ENCODE assay signal across 29 cellular contexts in genomic region chr20:54555150-54555549, GRCh38.
"Had no signal": no experiment of that assay in that cellular context is flagged by ENCODE, and none has a peak within 500 bp of the region (broad histone marks: within the 10 kb centered on the region; RNA-seq: fewer than 3 reads in every experiment).

No MANE protein-coding gene starts in this region.

- H3K4me1 ChIP-seq: adrenal gland, body of pancreas, esophagus muscularis mucosa, foreskin keratinocyte, gastrocnemius medialis had no signal

- H3K36me3 ChIP-seq: adrenal gland, esophagus muscularis mucosa, gastrocnemius medialis had no signal

- H3K9me3 ChIP-seq: adrenal gland, body of pancreas, esophagus muscularis mucosa, gastrocnemius medialis, heart left ventricle had no signal

- H3K4me3 ChIP-seq: adrenal gland, body of pancreas, esophagus muscularis mucosa, gastrocnemius medialis, heart left ventricle had no signal

- H3K9me3 Mint-ChIP-seq: activated CD4-positive, alpha-beta T cell treated with anti-CD3 and anti-CD28 coated beads, Interleukin-2, amount 10 ng/mL, durations not matched to agents 7 days and 5 days; activated naive CD4-positive, alpha-beta T cell treated with anti-CD3 and anti-CD28 coated beads for 36 hours; activated naive CD4-positive, alpha-beta T cell treated with anti-CD3 and anti-CD28 coated beads, Interleukin-2, amount 50 U/mL, for 24 hours; activated naive CD8-positive, alpha-beta T cell treated with anti-CD3 and anti-CD28 coated beads, Interleukin-2, amount 50 U/mL, for 24 hours; activated T-helper 2 cell treated with anti-CD3 and anti-CD28 coated beads, Interferon-gamma antibody, Interleukin-2, Interleukin-4, amounts not matched to agents 10 μg/mL and 5 μg/mL and 100 μg/mL, durations not matched to agents 14 hours and 24 hours and 36 hours had no signal

- H3K4me1 Mint-ChIP-seq: activated CD4-positive, alpha-beta T cell treated with anti-CD3 and anti-CD28 coated beads, Interleukin-2, amount 10 ng/mL, durations not matched to agents 7 days and 5 days; activated naive CD4-positive, alpha-beta T cell treated with anti-CD3 and anti-CD28 coated beads, Interleukin-2, amount 50 U/mL, for 24 hours had no signal

- H3K4me3 Mint-ChIP-seq: activated CD4-positive, alpha-beta T cell treated with anti-CD3 and anti-CD28 coated beads, Interleukin-2, amount 10 ng/mL, durations not matched to agents 7 days and 5 days; activated CD8-positive, alpha-beta T cell treated with anti-CD3 and anti-CD28 coated beads for 36 hours; activated naive CD4-positive, alpha-beta T cell treated with anti-CD3 and anti-CD28 coated beads for 36 hours; activated naive CD4-positive, alpha-beta T cell treated with anti-CD3 and anti-CD28 coated beads, Interleukin-2, amount 50 U/mL, for 24 hours; activated naive CD8-positive, alpha-beta T cell treated with anti-CD3 and anti-CD28 coated beads for 36 hours; activated naive CD8-positive, alpha-beta T cell treated with anti-CD3 and anti-CD28 coated beads, Interleukin-2, amount 50 U/mL, for 24 hours; activated T-cell treated with anti-CD3 and anti-CD28 coated beads, Interleukin-2, amount 50 U/mL, for 4 hours; effector memory CD8-positive, alpha-beta T cell had no signal

- H3K27me3 ChIP-seq: adrenal gland, body of pancreas, esophagus muscularis mucosa, foreskin keratinocyte, gastrocnemius medialis, heart left ventricle had no signal

- H3K27ac Mint-ChIP-seq: activated CD4-positive, alpha-beta T cell treated with anti-CD3 and anti-CD28 coated beads, Interleukin-2, amount 10 ng/mL, durations not matched to agents 7 days and 5 days; activated CD8-positive, alpha-beta T cell treated with anti-CD3 and anti-CD28 coated beads for 36 hours; activated naive CD4-positive, alpha-beta T cell treated with anti-CD3 and anti-CD28 coated beads for 36 hours; activated naive CD4-positive, alpha-beta T cell treated with anti-CD3 and anti-CD28 coated beads, Interleukin-2, amount 50 U/mL, for 24 hours; activated naive CD8-positive, alpha-beta T cell treated with anti-CD3 and anti-CD28 coated beads for 36 hours; activated naive CD8-positive, alpha-beta T cell treated with anti-CD3 and anti-CD28 coated beads, Interleukin-2, amount 50 U/mL, for 24 hours; activated T-helper 2 cell treated with anti-CD3 and anti-CD28 coated beads, Interferon-gamma antibody, Interleukin-2, Interleukin-4, amounts not matched to agents 10 μg/mL and 5 μg/mL and 100 μg/mL, durations not matched to agents 14 hours and 24 hours and 36 hours; effector memory CD8-positive, alpha-beta T cell had no signal

- DNase-seq: activated CD4-positive, alpha-beta T cell treated with anti-CD3 and anti-CD28 coated beads for 1 hour; activated CD4-positive, alpha-beta T cell treated with anti-CD3 and anti-CD28 coated beads for 4 hours; activated CD4-positive, alpha-beta T cell treated with anti-CD3 and anti-CD28 coated beads, Interleukin-2, amount 10 ng/mL, durations not matched to agents 7 days and 5 days; activated CD4-positive, alpha-beta T cell treated with anti-CD3 and anti-CD28 coated beads, Interleukin-2, amount 50 U/mL, for 4 hours; activated CD8-positive, alpha-beta memory T cell treated with anti-CD3 and anti-CD28 coated beads for 24 hours; activated CD8-positive, alpha-beta T cell treated with anti-CD3 and anti-CD28 coated beads for 36 hours; activated effector memory CD4-positive, alpha-beta T cell treated with anti-CD3 and anti-CD28 coated beads, Interleukin-2, amount 50 U/mL, for 16 hours; activated naive CD4-positive, alpha-beta T cell treated with anti-CD3 and anti-CD28 coated beads for 36 hours; activated naive CD8-positive, alpha-beta T cell treated with anti-CD3 and anti-CD28 coated beads for 36 hours; activated naive CD8-positive, alpha-beta T cell treated with anti-CD3 and anti-CD28 coated beads, Interleukin-2, amount 50 U/mL, for 24 hours; activated T-cell treated with anti-CD3 and anti-CD28 coated beads, Interleukin-2, amount 50 U/mL, for 4 hours; adrenal gland; amygdala; aorta; body of pancreas; caudate nucleus; cortex of kidney; dermis blood vessel endothelial cell; effector CD4-positive, alpha-beta T cell; effector memory CD8-positive, alpha-beta T cell; erythroblast; foreskin keratinocyte; gastrocnemius medialis; glutamatergic neuron; heart left ventricle; T-helper 2 cell had no signal

- ATAC-seq: activated CD8-positive, alpha-beta T cell treated with anti-CD3 and anti-CD28 coated beads for 36 hours; activated naive CD8-positive, alpha-beta T cell treated with anti-CD3 and anti-CD28 coated beads, Interleukin-2, amount 50 U/mL, for 24 hours; activated T-cell treated with anti-CD3 and anti-CD28 coated beads, Interleukin-2, amount 50 U/mL, for 4 hours; body of pancreas; effector memory CD8-positive, alpha-beta T cell; foreskin keratinocyte; gastrocnemius medialis; heart left ventricle had no signal

- H3K27me3 Mint-ChIP-seq: activated CD8-positive, alpha-beta T cell treated with anti-CD3 and anti-CD28 coated beads for 36 hours; effector memory CD8-positive, alpha-beta T cell had no signal

- H3K36me3 Mint-ChIP-seq: activated naive CD4-positive, alpha-beta T cell treated with anti-CD3 and anti-CD28 coated beads, Interleukin-2, amount 50 U/mL, for 24 hours; activated naive CD8-positive, alpha-beta T cell treated with anti-CD3 and anti-CD28 coated beads for 36 hours had no signal

- H3K27ac ChIP-seq: adrenal gland, body of pancreas, esophagus muscularis mucosa, foreskin keratinocyte, gastrocnemius medialis, heart left ventricle had no signal
